19 cellular contexts compared by ENCODE assay signal in genomic region chr10:30040597-30040996, GRCh38. TPM values are rescaled to one million over a fixed set of nuclear protein-coding genes. Genes with fewer than 3 reads are reported as not detected.
DNase-seq lines count a peak whose midpoint lies in the region; ATAC-seq and TF ChIP-seq lines count a peak whose summit lies in the region.
"Had no signal": no experiment of that assay in that cellular context is flagged by ENCODE, and none has a peak within 500 bp of the region (broad histone marks: within the 10 kb centered on the region; RNA-seq: fewer than 3 reads in every experiment).

No MANE protein-coding gene starts in this region.

- H3K4me3 ChIP-seq in BLaER1 (no peak overlapping the region), lower lobe of right lung (no peak overlapping the region), subcutaneous abdominal adipose tissue (ENCODE audit: low read depth in 1 of 5, low read length in 5 of 5) (no peak overlapping the region)
- H3K4me3 ChIP-seq: GM23248, HAP-1 had no signal

- H3K27ac ChIP-seq in BLaER1 (peak overlapping the region; percentile 12; the same call in 1 of the 2 replicates), KOPT-K1 (ENCODE audit: low read depth, low read length, poor library complexity, severe bottlenecking) (peak overlapping the region; percentile 46), lower lobe of right lung (peak overlapping the region; percentile 72), subcutaneous abdominal adipose tissue (ENCODE audit: low read depth, low read length) (peak overlapping the region; percentile 47)
- H3K27ac ChIP-seq: GM23248 had no signal

- H3K4me1 ChIP-seq in BLaER1 (peaks cover 84% of the 10 kb centered on the region), lower lobe of right lung (peaks cover 68% of the 10 kb centered on the region), subcutaneous abdominal adipose tissue (ENCODE audit: control insufficient read depth in 5 of 5, insufficient read depth in 5 of 5, low read length in 5 of 5) (peaks cover 0 to 79% (median 11%) of the 10 kb centered on the region in 5 donors)
- H3K4me1 ChIP-seq: HAP-1 had no signal

- H3K9me3 ChIP-seq in BLaER1 (no peaks in the 10 kb centered on the region), KOPT-K1 (ENCODE audit: insufficient read depth, low read length, poor library complexity, severe bottlenecking) (no peaks in the 10 kb centered on the region), lower lobe of right lung (no peaks in the 10 kb centered on the region), subcutaneous abdominal adipose tissue (ENCODE audit: control insufficient read depth in 5 of 5, low read length in 5 of 5) (no peaks in the 10 kb centered on the region)
- H3K9me3 ChIP-seq: HAP-1 had no signal

- no peak overlapping the region for H3K9ac ChIP-seq in BLaER1
- no peak overlapping the region for H3K9ac ChIP-seq in subcutaneous abdominal adipose tissue (ENCODE audit: low read length in 5 of 5)
- H3K9ac ChIP-seq: GM23248 had no signal

- no peaks in the 10 kb centered on the region for H3K27me3 ChIP-seq in BLaER1
- H3K27me3 ChIP-seq in lower lobe of right lung (ENCODE audit: low read depth), result no peaks in the 10 kb centered on the region
- H3K27me3 ChIP-seq in subcutaneous abdominal adipose tissue (ENCODE audit: control insufficient read depth in 5 of 5, insufficient read depth in 4 of 5, low read length in 5 of 5), result peaks cover 0 to 2% (median 0%) of the 10 kb centered on the region in 5 donors

- no peak for ATAC-seq in lower lobe of right lung
- ATAC-seq: PC-3 had no signal

- no peaks in the 10 kb centered on the region for H3K36me3 ChIP-seq in BLaER1
- H3K36me3 ChIP-seq in KOPT-K1 (ENCODE audit: insufficient read depth, low read length), result no peaks in the 10 kb centered on the region
- peaks cover 24% of the 10 kb centered on the region for H3K36me3 ChIP-seq in lower lobe of right lung
- H3K36me3 ChIP-seq in subcutaneous abdominal adipose tissue (ENCODE audit: control insufficient read depth in 5 of 5, insufficient read depth in 5 of 5, low read length in 5 of 5), result peaks cover 0 to 11% (median 8%) of the 10 kb centered on the region in 5 donors
- H3K36me3 ChIP-seq: HAP-1 had no signal

- peak overlapping the region; percentile 53 for H3K4me2 ChIP-seq in BLaER1

- intact Hi-C loops in lower lobe of right lung (cut with DNase I), result no loop called here

- DNase-seq in lower lobe of right lung (no peak), NCI-H128 (lab: John Stamatoyannopoulos, UW; ENCODE audit: unreplicated experiment) (no peak)
- DNase-seq in activated CD4-positive, CD25-positive, alpha-beta regulatory T cell treated with anti-CD3 and anti-CD28 coated beads, Interleukin-2, amount 50 U/mL, for 72 hours, result no peak
- no peak for DNase-seq in central memory CD4-positive, alpha-beta T cell
- DNase-seq: ACHN, GM23248, KG1, NCI-H1417 treated with DMSO at 0.1 percent for 48 hours, NCI-H187 treated with DMSO at 0.1 percent for 48 hours, NCI-H345, NCI-H524 treated with DMSO at 0.1 percent for 48 hours, PC-3, RPMI8226, SIG-M5 had no signal

- no peaks in the 10 kb centered on the region for H4K20me1 ChIP-seq in BLaER1

- TF ChIP-seq CTCF in lower lobe of right lung (IDR thresholded peaks at IDR 0.05), result no peak

RNA-seq across cellular contexts. Expression of gene JCAD, which starts 18.8 kb away (rescaled TPM):
- 101 TPM for total RNA-seq in lower lobe of right lung
- total RNA-seq: M059J had no signal

Comparison
In these comparisons a context has a peak if more than half of its experiments do, and no peak if none do; other contexts are left out.
1. H3K27ac ChIP-seq: peak in every context shown above with its lines; median percentile 72 in lower lobe of right lung; 47 in subcutaneous abdominal adipose tissue; 46 in KOPT-K1; 12 in BLaER1.